In the genomic region with DNA sequence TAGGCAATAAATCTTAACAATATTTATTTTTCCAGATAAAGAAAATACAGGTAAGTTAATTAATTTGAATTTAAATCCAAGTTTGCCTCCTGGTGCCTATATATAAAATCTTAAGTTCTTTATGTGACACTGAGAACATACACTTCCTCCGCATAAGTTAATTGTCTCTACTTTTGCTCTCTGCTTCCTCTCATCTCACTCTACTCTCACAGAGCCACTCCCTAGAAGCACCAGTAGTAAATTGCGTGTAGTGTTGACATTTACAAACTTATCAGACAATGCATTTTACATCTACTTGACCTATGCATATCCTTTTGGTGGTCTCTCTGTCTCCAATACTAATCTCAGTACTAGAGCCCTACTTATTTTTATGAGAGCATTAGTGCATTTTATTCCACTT, we compare ENCODE assay signal across 7 cellular contexts.
"Had no signal": no experiment of that assay in that cellular context is flagged by ENCODE, and none has a peak within 500 bp of the region (broad histone marks: within the 10 kb centered on the region; RNA-seq: fewer than 3 reads in every experiment).

No MANE protein-coding gene starts in this region.

- DNase-seq: H9, HCEC 1CT, HFFc6, KBM-7 had no signal

- H3K36me3 Mint-ChIP-seq: IgD-negative memory B cell had no signal

- H3K27me3 Mint-ChIP-seq: IgD-negative memory B cell had no signal

- H3K9me3 Mint-ChIP-seq: GM23338, H9, HFFc6 had no signal

- H3K4me3 ChIP-seq: GM23338 had no signal

- H3K4me1 Mint-ChIP-seq: IgD-negative memory B cell had no signal

- H3K27ac Mint-ChIP-seq: GM23338, H9, HFFc6 had no signal

- ATAC-seq: GM23338, HepG2 had no signal

- H3K4me3 Mint-ChIP-seq: GM23338, H9, HFFc6, IgD-negative memory B cell had no signal
